In the genomic region with DNA sequence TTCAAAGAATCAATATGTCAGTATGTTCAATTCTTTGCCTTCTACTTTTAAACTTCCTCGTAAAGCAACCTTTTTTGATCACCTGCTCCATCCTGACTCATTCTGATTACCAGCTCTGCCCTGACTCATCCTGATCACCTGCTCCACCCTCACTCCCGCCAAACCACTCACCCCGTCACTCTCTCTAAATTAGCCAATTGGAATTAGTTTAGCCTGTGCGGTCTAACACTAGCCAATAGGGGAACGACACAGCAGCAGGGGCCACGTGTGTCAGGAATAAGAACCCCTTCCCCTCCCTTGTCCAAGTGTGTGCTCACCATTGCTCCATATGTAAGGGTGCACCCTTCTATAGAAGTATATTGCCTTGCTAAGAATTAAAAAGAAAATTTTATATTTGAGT, we compare ENCODE assay signal across 17 cellular contexts. TPM values are rescaled to one million over a fixed set of nuclear protein-coding genes. Genes with fewer than 3 reads are reported as not detected.
DNase-seq lines count a peak whose midpoint lies in the region; ATAC-seq, FAIRE-seq and TF ChIP-seq lines count a peak whose summit lies in the region.
"Not testable (repeated sequence)": the region's sequence is repeated elsewhere in the genome, so short reads cannot be mapped to it uniquely, and the experiment has no call there.
"Had no signal": no experiment of that assay in that cellular context is flagged by ENCODE, and none has a peak within 500 bp of the region (broad histone marks: within the 10 kb centered on the region; RNA-seq: fewer than 3 reads in every experiment).

No MANE protein-coding gene starts in this region.

- H3K27me3 ChIP-seq in OCI-LY3 (ENCODE audit: low read depth, low read length); esophagus muscularis mucosa; HepG2 (ENCODE audit: control insufficient read depth in 1 of 2, insufficient read depth in 2 of 2, low read length in 2 of 2): not testable (repeated sequence)

- DNase-seq in COLO668 (lab: John Stamatoyannopoulos, UW; ENCODE audit: unreplicated experiment) (peak; percentile 66), HK-2 (ENCODE audit: unreplicated experiment) (peak; percentile 62), SW480 (ENCODE audit: low spot score) (peak; percentile 87), esophagus muscularis mucosa (ENCODE audit: extremely low spot score) (peak; percentile 26), HepG2 (ENCODE audit: low spot score) (peak; percentile 51)
- peak; percentile 4 for DNase-seq in activated naive CD8-positive, alpha-beta T cell treated with anti-CD3 and anti-CD28 coated beads for 36 hours
- peak; percentile 6 for DNase-seq in stimulated activated naive CD8-positive, alpha-beta T cell treated with anti-CD3 and anti-CD28 coated beads, Interleukin-15, Interleukin-2, amounts not matched to agents 100 U/mL and 50 U/mL, for 24 hours

- TF ChIP-seq EP300 in esophagus muscularis mucosa (IDR thresholded peaks at IDR 0.05); HepG2 (IDR thresholded peaks at IDR 0.05; ENCODE audit: low read depth in 2 of 2, low read length in 2 of 2); HepG2 (CRISPR knock-in tag; IDR thresholded peaks at IDR 0.05; ENCODE audit: borderline replicate concordance): not testable (repeated sequence)

- intact Hi-C loops in esophagus muscularis mucosa (cut with DNase I); HepG2 (cut with micrococcal nuclease; ENCODE audit: unreplicated experiment): not testable (repeated sequence)

- not testable (repeated sequence) for H3K27me3 Mint-ChIP-seq in activated naive CD8-positive, alpha-beta T cell treated with anti-CD3 and anti-CD28 coated beads for 36 hours

- peak overlapping the region; percentile 51; the same call in 1 of the 2 replicates for H2AFZ ChIP-seq in OCI-LY3 (ENCODE audit: low read depth, low read length)
- H2AFZ ChIP-seq in HepG2 (ENCODE audit: low read length) = not testable (repeated sequence)

- not testable (repeated sequence) for TF ChIP-seq POLR2A in esophagus muscularis mucosa (IDR thresholded peaks at IDR 0.05; ENCODE audit: low read depth); HepG2 (IDR thresholded peaks at IDR 0.05; ENCODE audit: insufficient read depth in 1 of 2, low read depth in 2 of 2, low read length in 2 of 2)

- CTCF ChIA-PET in HepG2 (lab: Yijun Ruan, JAX; ENCODE audit: low intra/inter-chr PET ratio, low total read pairs) = not testable (repeated sequence)

- H3K9me3 ChIP-seq in OCI-LY3 (ENCODE audit: insufficient read depth, low read length); esophagus muscularis mucosa; HepG2 (ENCODE audit: low read length): not testable (repeated sequence)

- not testable (repeated sequence) for H3K9ac ChIP-seq in OCI-LY3 (ENCODE audit: low read length); HepG2 (ENCODE audit: insufficient read depth, low read depth, low read length)

- not testable (repeated sequence) for H4K20me1 ChIP-seq in OCI-LY3 (ENCODE audit: insufficient read depth, low read length); HepG2 (ENCODE audit: insufficient read depth, low read length)

- not testable (repeated sequence) for H3K9me3 Mint-ChIP-seq in activated naive CD8-positive, alpha-beta T cell treated with anti-CD3 and anti-CD28 coated beads for 36 hours

- 0 out of 2 replicates have a peak overlapping the region, but pooled peaks have one; percentile 19 for H3K4me2 ChIP-seq in OCI-LY3 (ENCODE audit: low read length)
- not testable (repeated sequence) for H3K4me2 ChIP-seq in HepG2 (ENCODE audit: low read depth, low read length)

- H3K27ac Mint-ChIP-seq in activated naive CD8-positive, alpha-beta T cell treated with anti-CD3 and anti-CD28 coated beads for 36 hours = not testable (repeated sequence)

- not testable (repeated sequence) for H3K36me3 Mint-ChIP-seq in activated naive CD8-positive, alpha-beta T cell treated with anti-CD3 and anti-CD28 coated beads for 36 hours

- not testable (repeated sequence) for TF ChIP-seq RAD21 in HepG2 (CRISPR knock-in tag; IDR thresholded peaks at IDR 0.05)

- FAIRE-seq in HepG2 (lab: Jason Lieb, UNC) = not testable (repeated sequence)

- H3K4me3 ChIP-seq in OCI-LY3 (ENCODE audit: low read length); esophagus muscularis mucosa; HepG2 (replicated peaks in 1 of 3; ENCODE audit: insufficient read depth in 1 of 3, low read depth in 2 of 3, low read length in 3 of 3): not testable (repeated sequence)

- not testable (repeated sequence) for H3K79me2 ChIP-seq in OCI-LY3 (ENCODE audit: low read length); HepG2 (ENCODE audit: insufficient read depth, low read length)

- H3K36me3 ChIP-seq in OCI-LY3 (replicated peaks; ENCODE audit: low read depth, low read length); esophagus muscularis mucosa; HepG2 (replicated peaks in 1 of 2; ENCODE audit: control insufficient read depth in 1 of 2, insufficient read depth in 2 of 2, low read length in 2 of 2): not testable (repeated sequence)

- POLR2A ChIA-PET in HepG2 (lab: Yijun Ruan, JAX) = interaction anchor here (0.5 kb wide), 1 partner anchor 126 kb away, joined by 3 read pairs; no protein-coding TSS in a partner anchor

- H3K4me3 Mint-ChIP-seq in activated naive CD8-positive, alpha-beta T cell treated with anti-CD3 and anti-CD28 coated beads for 36 hours = not testable (repeated sequence)

- ATAC-seq in HepG2 = peak; percentile 69
- ATAC-seq in stimulated activated naive CD8-positive, alpha-beta T cell treated with anti-CD3 and anti-CD28 coated beads, Interleukin-15, Interleukin-2, amounts not matched to agents 100 U/mL and 50 U/mL, for 24 hours = not testable (repeated sequence)

- H3K27ac ChIP-seq in OCI-LY3 (ENCODE audit: low read length); esophagus muscularis mucosa (replicated peaks in 1 of 4): not testable (repeated sequence)
- peak overlapping the region; percentile 47 for H3K27ac ChIP-seq in HepG2 (ENCODE audit: extremely low read length, insufficient read depth, low read length)

- 93% methylated on average over 6 of the region's 6 CpGs for WGBS in esophagus muscularis mucosa
- 25% methylated on average over 6 of the region's 6 CpGs for WGBS in HepG2 (ENCODE audit: low lambda C conversion rate)

- peaks cover 15% of the 10 kb centered on the region for H3K4me1 ChIP-seq in OCI-LY3 (ENCODE audit: low read length)
- H3K4me1 ChIP-seq in esophagus muscularis mucosa = not testable (repeated sequence)
- H3K4me1 ChIP-seq in HepG2 (ENCODE audit: insufficient read depth, low read length) = peaks cover 40% of the 10 kb centered on the region

- not testable (repeated sequence) for H3K4me1 Mint-ChIP-seq in activated naive CD8-positive, alpha-beta T cell treated with anti-CD3 and anti-CD28 coated beads for 36 hours

- TF ChIP-seq CTCF in OCI-LY3 (IDR thresholded peaks at IDR 0.05; ENCODE audit: low read depth, low read length); esophagus muscularis mucosa (IDR thresholded peaks at IDR 0.05); HepG2 (CRISPR knock-in tag; IDR thresholded peaks at IDR 0.05): not testable (repeated sequence)

- in situ Hi-C loops in HepG2 (cut with HindIII; ENCODE audit: extremely low pct_ligation_motif_present, low pct_unique_long_range_greater_than_20kb) = not testable (repeated sequence)

- not testable (repeated sequence) for BruUV-seq in HepG2 (replicated peaks; lab: Mats Ljungman, UMichigan)

TF ChIP-seq in HepG2, 621 proteins besides CTCF, POLR2A, EP300 and RAD21:
- TF ChIP-seq, protein P1, sequence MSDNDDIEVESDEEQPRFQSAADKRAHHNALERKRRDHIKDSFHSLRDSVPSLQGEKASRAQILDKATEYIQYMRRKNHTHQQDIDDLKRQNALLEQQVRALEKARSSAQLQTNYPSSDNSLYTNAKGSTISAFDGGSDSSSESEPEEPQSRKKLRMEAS (IDR thresholded peaks at IDR 0.05) = 0 out of 2 replicates have a peak, but pooled peaks have one; percentile 7
- TF ChIP-seq FOSL2 (CRISPR knock-in tag; IDR thresholded peaks at IDR 0.05) (peak; percentile 65), CREB1 (IDR thresholded peaks at IDR 0.05) (peak; percentile 40; the same call in 1 of the 2 replicates), CREB1 (CRISPR knock-in tag; IDR thresholded peaks at IDR 0.05) (peak; percentile 40; the same call in 1 of the 2 replicates), NFYC (CRISPR knock-in tag; IDR thresholded peaks at IDR 0.05) (peak; percentile 57), NFYB (CRISPR knock-in tag; IDR thresholded peaks at IDR 0.05) (0 out of 2 replicates have a peak, but pooled peaks have one; percentile 40)

RNA-seq across cellular contexts. Expression of a gene that starts 1.5 kb away (rescaled TPM):
- not detected for total RNA-seq in activated naive CD8-positive, alpha-beta T cell treated with anti-CD3 and anti-CD28 coated beads for 36 hours
- total RNA-seq in esophagus muscularis mucosa (not detected), HepG2 (2016; rRNA removed; fragmentation: Illumina TruSeq; extraction: Trizol) (not detected in 2 replicates)
- not detected in 2 replicates for total RNA-seq in HepG2 (2016; cell fraction: cytosol; rRNA removed; fragmentation: Illumina TruSeq; extraction: Trizol; ENCODE audit: low read depth)
- total RNA-seq in HepG2 (2016; cell fraction: insoluble cytoplasmic fraction; rRNA removed; fragmentation: Illumina TruSeq; extraction: Trizol) = not detected in 2 replicates
- total RNA-seq in HepG2 (2016; cell fraction: membrane; rRNA removed; fragmentation: Illumina TruSeq; extraction: Trizol) = not detected in 2 replicates
- total RNA-seq in HepG2 (2016; cell fraction: nucleus; rRNA removed; fragmentation: Illumina TruSeq; extraction: Trizol) = not detected in 2 replicates
- not detected in 2 replicates for polyA plus RNA-seq in HepG2 (2011; rRNA removed)
- polyA plus RNA-seq in HepG2 (2011; cell fraction: cytosol; rRNA removed) = not detected in 2 replicates
- not detected in 2 replicates for polyA plus RNA-seq in HepG2 (2011; cell fraction: nucleus; rRNA removed)
- 0.12 TPM in 1 of 2 replicates, not detected in the other for polyA plus RNA-seq in HepG2 (2012)
- polyA plus RNA-seq in HepG2 (2016; cell fraction: cytosol; fragmentation: Illumina TruSeq; extraction: Trizol; ENCODE audit: low read depth) = not detected in 2 replicates
- not detected in 2 replicates for polyA plus RNA-seq in HepG2 (2016; cell fraction: insoluble cytoplasmic fraction; fragmentation: Illumina TruSeq; extraction: Trizol; ENCODE audit: low read depth)
- not detected in 2 replicates for polyA plus RNA-seq in HepG2 (2016; cell fraction: membrane; fragmentation: Illumina TruSeq; extraction: Trizol; ENCODE audit: low read depth)
- not detected in 2 replicates for polyA plus RNA-seq in HepG2 (2016; cell fraction: nucleus; fragmentation: Illumina TruSeq; extraction: Trizol; ENCODE audit: insufficient read depth, low read depth)
- not detected in 2 replicates for polyA minus RNA-seq in HepG2 (2011; rRNA and poly(A)+ RNA removed; ENCODE audit: low replicate concordance)
- polyA minus RNA-seq in HepG2 (2011; cell fraction: cytosol; rRNA and poly(A)+ RNA removed) = not detected in 2 replicates
- polyA minus RNA-seq in HepG2 (2011; cell fraction: nucleus; rRNA and poly(A)+ RNA removed) = not detected in 2 replicates
- total RNA-seq: activated CD8-positive, alpha-beta memory T cell treated with anti-CD3 and anti-CD28 coated beads for 36 hours; activated T-cell treated with anti-CD3 and anti-CD28 coated beads, Interleukin-2, amount 50 U/mL, for 4 hours; ascending aorta; dermis microvascular lymphatic vessel endothelial cell; frontal cortex; GM23248; naive thymus-derived CD4-positive, alpha-beta T cell; occipital lobe; tibial nerve had no signal
- polyA plus RNA-seq: GM23248; naive thymus-derived CD4-positive, alpha-beta T cell had no signal

Comparison
In these comparisons a context has a peak if more than half of its experiments do, and no peak if none do; other contexts are left out.
1. DNase-seq: peak in every context shown above with its lines; median percentile 87 in SW480; 66 in COLO668; 62 in HK-2; 51 in HepG2; 26 in esophagus muscularis mucosa; 6 in stimulated activated naive CD8-positive, alpha-beta T cell treated with anti-CD3 and anti-CD28 coated beads, Interleukin-15, Interleukin-2, amounts not matched to agents 100 U/mL and 50 U/mL, for 24 hours; 4 in activated naive CD8-positive, alpha-beta T cell treated with anti-CD3 and anti-CD28 coated beads for 36 hours.